In genomic region chr2:219294356-219295351, GRCh38 we compare ENCODE assay signal across 7 cellular contexts. TPM values are rescaled to one million over a fixed set of nuclear protein-coding genes. Genes with fewer than 3 reads are reported as not detected.
DNase-seq lines count a peak whose midpoint lies in the region; ATAC-seq, FAIRE-seq and TF ChIP-seq lines count a peak whose summit lies in the region.

No MANE protein-coding gene starts in this region.

- H3K27me3 ChIP-seq in WERI-Rb-1 (ENCODE audit: insufficient read depth, low read depth, severe bottlenecking) = no peaks in the 10 kb centered on the region
- H3K27me3 ChIP-seq in bronchial epithelial cell (ENCODE audit: control insufficient read depth, insufficient read depth, low read length) = peaks cover 4% of the 10 kb centered on the region
- H3K27me3 ChIP-seq in keratinocyte (ENCODE audit: control insufficient read depth, extremely low read depth, insufficient read depth, low read length) = peaks cover 5% of the 10 kb centered on the region

- no peaks in the 10 kb centered on the region for H3K9me1 ChIP-seq in keratinocyte (ENCODE audit: control insufficient read depth, extremely low read depth, insufficient read depth, low read length)

- DNase-seq in NCI-H2029 (lab: John Stamatoyannopoulos, UW) (peak; percentile 73), WERI-Rb-1 (peak; percentile 82), bronchial epithelial cell (ENCODE audit: low read depth) (peak; percentile 77), keratinocyte (ENCODE audit: low read depth, low spot score) (peak; percentile 63)
- DNase-seq in stimulated activated CD4-positive, alpha-beta T cell treated with anti-CD3 and anti-CD28 coated beads, Interleukin-15, amount 100 ng/mL, for 1 hour (ENCODE audit: low read depth in 1 of 2, low spot score in 1 of 2) = peak; percentile 78 to 87

- peak overlapping the region; percentile 76 for H2AFZ ChIP-seq in keratinocyte (ENCODE audit: control insufficient read depth, low read length)

- H3K4me1 ChIP-seq in keratinocyte (ENCODE audit: control insufficient read depth, extremely low read depth, insufficient read depth, low read length) = peaks cover 9% of the 10 kb centered on the region

- peak overlapping the region; percentile 76 for H3K4me2 ChIP-seq in keratinocyte (ENCODE audit: control insufficient read depth, extremely low read depth, insufficient read depth, low read depth, low read length)

- H3K36me3 ChIP-seq in WERI-Rb-1 = peaks cover 17% of the 10 kb centered on the region
- no peaks in the 10 kb centered on the region for H3K36me3 ChIP-seq in bronchial epithelial cell (ENCODE audit: control insufficient read depth, insufficient read depth, low read length)
- no peaks in the 10 kb centered on the region for H3K36me3 ChIP-seq in keratinocyte (ENCODE audit: control insufficient read depth in 2 of 2, extremely low read depth in 1 of 2, insufficient read depth in 2 of 2, low read length in 2 of 2)

- H3K9me3 ChIP-seq in WERI-Rb-1 (ENCODE audit: severe bottlenecking) (no peaks in the 10 kb centered on the region), keratinocyte (ENCODE audit: control insufficient read depth, low read depth, low read length) (no peaks in the 10 kb centered on the region)

- peak overlapping the region; percentile 68 for H3K9ac ChIP-seq in keratinocyte (ENCODE audit: control insufficient read depth, extremely low read depth, insufficient read depth, low read length)

- FAIRE-seq in bronchial epithelial cell (lab: Jason Lieb, UNC) (no peak), keratinocyte (lab: Jason Lieb, UNC) (peak; percentile 74)

- dilution Hi-C loops in keratinocyte (cut with MboI; ENCODE audit: extremely low pct_ligation_motif_present, low sequenced_read_pairs) = no loop called here

- no peaks in the 10 kb centered on the region for H3K79me2 ChIP-seq in keratinocyte (ENCODE audit: control insufficient read depth, insufficient read depth, low read length)

- peak overlapping the region; percentile 83 for H3K27ac ChIP-seq in WERI-Rb-1
- peak overlapping the region; percentile 3 for H3K27ac ChIP-seq in keratinocyte (ENCODE audit: control insufficient read depth, insufficient read depth, low read length)

- TF ChIP-seq CTCF in WERI-Rb-1 (IDR thresholded peaks at IDR 0.05; ENCODE audit: low read depth, low read length) = peak; percentile 97
- peak; percentile 96 for TF ChIP-seq CTCF in bronchial epithelial cell (IDR thresholded peaks at IDR 0.05; ENCODE audit: insufficient read depth, low read length, severe bottlenecking)
- TF ChIP-seq CTCF in keratinocyte (optimal IDR thresholded peaks at IDR 0.05 in 1 of 3, IDR thresholded peaks at IDR 0.05 in 1 of 3, conservative IDR thresholded peaks at IDR 0.05 in 1 of 3; ENCODE audit: extremely low read depth in 1 of 3, insufficient read depth in 2 of 3, low read length in 3 of 3) = peak in 2 of 3 experiments; percentile 87 to 90

- ATAC-seq in GM18502 (IDR thresholded peaks at IDR 0.05; ENCODE audit: poor library complexity, unreplicated experiment) (peak; percentile 90), HG02870 (IDR thresholded peaks at IDR 0.05; ENCODE audit: unreplicated experiment) (peak; percentile 75)

- H3K4me3 ChIP-seq in WERI-Rb-1 (ENCODE audit: low read depth, low read length) (peak overlapping the region; percentile 42), bronchial epithelial cell (ENCODE audit: low read depth, low read length) (peak overlapping the region; percentile 59), keratinocyte (ENCODE audit: control insufficient read depth in 2 of 3, extremely low read depth in 1 of 3, insufficient read depth in 2 of 3, low read depth in 1 of 3, low read length in 3 of 3) (peak overlapping the region in 2 of 3 experiments; percentile 29 to 59)

- no peaks in the 10 kb centered on the region for H4K20me1 ChIP-seq in keratinocyte (ENCODE audit: control insufficient read depth, extremely low read depth, insufficient read depth, low read length)

RNA-seq across cellular contexts. Expression of gene PTPRN, which starts 14.5 kb away (rescaled TPM):
- 0.13 and 1.3 TPM in 2 replicates for total RNA-seq in bronchial epithelial cell
- polyA plus RNA-seq in keratinocyte = not detected in 3 replicates
- polyA plus RNA-seq in keratinocyte (2011; ENCODE audit: low read depth) = not detected
- polyA plus RNA-seq in keratinocyte (2011; cell fraction: cytosol; rRNA removed) = not detected in 2 replicates
- not detected in 2 replicates for polyA plus RNA-seq in keratinocyte (2011; cell fraction: nucleus; rRNA removed)
- not detected in 2 replicates for polyA plus RNA-seq in keratinocyte (2012; ENCODE audit: low replicate concordance)
- polyA minus RNA-seq in keratinocyte = not detected in 3 replicates
- polyA minus RNA-seq in keratinocyte (2011; cell fraction: cytosol; rRNA and poly(A)+ RNA removed) = not detected
- not detected in 2 replicates for polyA minus RNA-seq in keratinocyte (2011; cell fraction: nucleus; rRNA and poly(A)+ RNA removed)

RNA-seq across cellular contexts. Expression of gene DNAJB2, which starts 15.5 kb away (rescaled TPM):
- total RNA-seq in bronchial epithelial cell = 57.6 and 60.0 TPM in 2 replicates
- 35.4 to 75.5 TPM (median 51.7 TPM) in 3 replicates for polyA plus RNA-seq in keratinocyte
- 51.5 TPM for polyA plus RNA-seq in keratinocyte (2011; ENCODE audit: low read depth)
- polyA plus RNA-seq in keratinocyte (2011; cell fraction: cytosol; rRNA removed) = 38.8 and 44.1 TPM in 2 replicates
- polyA plus RNA-seq in keratinocyte (2011; cell fraction: nucleus; rRNA removed) = 70.8 and 71.6 TPM in 2 replicates
- 45.9 and 67.3 TPM in 2 replicates for polyA plus RNA-seq in keratinocyte (2012; ENCODE audit: low replicate concordance)
- polyA minus RNA-seq in keratinocyte = 32.0 to 81.5 TPM (median 58.7 TPM) in 3 replicates
- polyA minus RNA-seq in keratinocyte (2011; cell fraction: cytosol; rRNA and poly(A)+ RNA removed) = 29.4 TPM
- 32.8 and 46.7 TPM in 2 replicates for polyA minus RNA-seq in keratinocyte (2011; cell fraction: nucleus; rRNA and poly(A)+ RNA removed)

RNA-seq across cellular contexts. Expression of gene RESP18, which starts 37.9 kb away (rescaled TPM):
- total RNA-seq in bronchial epithelial cell = not detected in 2 replicates
- not detected in 3 replicates for polyA plus RNA-seq in keratinocyte
- polyA plus RNA-seq in keratinocyte (2011; ENCODE audit: low read depth) = not detected
- not detected in 2 replicates for polyA plus RNA-seq in keratinocyte (2011; cell fraction: cytosol; rRNA removed)
- polyA plus RNA-seq in keratinocyte (2011; cell fraction: nucleus; rRNA removed) = not detected in 2 replicates
- polyA plus RNA-seq in keratinocyte (2012; ENCODE audit: low replicate concordance) = not detected in 2 replicates
- polyA minus RNA-seq in keratinocyte = not detected in 3 replicates
- polyA minus RNA-seq in keratinocyte (2011; cell fraction: cytosol; rRNA and poly(A)+ RNA removed) = not detected
- polyA minus RNA-seq in keratinocyte (2011; cell fraction: nucleus; rRNA and poly(A)+ RNA removed) = not detected in 2 replicates

RNA-seq across cellular contexts. Expression of gene TUBA4A, which starts 40.9 kb away (rescaled TPM):
- 47.9 and 68.7 TPM in 2 replicates for total RNA-seq in bronchial epithelial cell
- 524 to 819 TPM (median 569 TPM) in 3 replicates for polyA plus RNA-seq in keratinocyte
- 80.1 TPM for polyA plus RNA-seq in keratinocyte (2011; ENCODE audit: low read depth)
- polyA plus RNA-seq in keratinocyte (2011; cell fraction: cytosol; rRNA removed) = 560 and 665 TPM in 2 replicates
- polyA plus RNA-seq in keratinocyte (2011; cell fraction: nucleus; rRNA removed) = 738 and 769 TPM in 2 replicates
- polyA plus RNA-seq in keratinocyte (2012; ENCODE audit: low replicate concordance) = 401 and 544 TPM in 2 replicates
- 266 to 690 TPM (median 309 TPM) in 3 replicates for polyA minus RNA-seq in keratinocyte
- 136 TPM for polyA minus RNA-seq in keratinocyte (2011; cell fraction: cytosol; rRNA and poly(A)+ RNA removed)
- polyA minus RNA-seq in keratinocyte (2011; cell fraction: nucleus; rRNA and poly(A)+ RNA removed) = 115 and 162 TPM in 2 replicates

RNA-seq across cellular contexts. Expression of gene TUBA4B, which starts 41.6 kb away (rescaled TPM):
- not detected in 2 replicates for total RNA-seq in bronchial epithelial cell
- polyA plus RNA-seq in keratinocyte = 0.08 TPM in 1 of 3 replicates, not detected in the others
- polyA plus RNA-seq in keratinocyte (2011; ENCODE audit: low read depth) = not detected
- 0.05 TPM in 1 of 2 replicates, not detected in the other for polyA plus RNA-seq in keratinocyte (2011; cell fraction: cytosol; rRNA removed)
- polyA plus RNA-seq in keratinocyte (2011; cell fraction: nucleus; rRNA removed) = 0.09 TPM in 1 of 2 replicates, not detected in the other
- not detected in 2 replicates for polyA plus RNA-seq in keratinocyte (2012; ENCODE audit: low replicate concordance)
- not detected in 3 replicates for polyA minus RNA-seq in keratinocyte
- polyA minus RNA-seq in keratinocyte (2011; cell fraction: cytosol; rRNA and poly(A)+ RNA removed) = not detected
- not detected in 2 replicates for polyA minus RNA-seq in keratinocyte (2011; cell fraction: nucleus; rRNA and poly(A)+ RNA removed)

Comparison
In these comparisons a context has a peak if more than half of its experiments do, and no peak if none do; other contexts are left out.
1. Peak in every context shown above with its lines: DNase-seq, ATAC-seq, H3K4me3 ChIP-seq and H3K27ac ChIP-seq.